8 cellular contexts compared by ENCODE assay signal in the genomic region with DNA sequence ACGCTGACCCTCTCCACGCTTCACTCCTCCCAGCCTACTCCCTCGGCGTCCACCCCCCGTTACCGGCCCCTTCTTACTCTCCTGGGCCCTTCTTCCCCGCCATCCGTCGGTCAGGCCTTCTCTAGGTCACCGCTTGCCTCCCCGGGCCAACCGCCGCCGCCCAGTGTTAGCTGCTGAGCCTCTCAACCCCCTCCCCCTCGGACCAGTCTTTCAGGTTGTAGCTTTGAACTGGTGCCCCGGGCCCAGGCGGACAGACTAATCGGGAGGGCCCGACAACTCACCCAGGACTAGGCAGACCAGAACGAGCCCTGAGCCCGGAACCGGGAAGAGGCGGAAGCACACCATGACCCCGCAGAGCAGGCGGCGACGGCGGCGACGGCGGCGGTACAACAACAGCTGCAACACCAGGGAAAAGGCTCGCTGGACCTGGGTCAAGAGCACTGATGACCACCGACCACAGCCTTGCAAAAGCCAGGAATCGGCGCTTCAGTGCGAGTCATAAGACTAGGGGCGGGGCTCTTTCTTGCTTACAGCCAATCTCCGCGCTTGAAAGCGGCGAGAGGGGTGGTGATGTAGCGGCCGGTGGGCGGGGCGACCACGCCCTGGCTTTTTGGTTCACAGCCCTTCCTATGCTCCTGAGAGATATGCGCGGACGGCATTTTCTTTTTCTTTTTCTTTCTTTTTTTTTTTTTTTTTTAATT. TPM values are rescaled to one million over a fixed set of nuclear protein-coding genes. Genes with fewer than 3 reads are reported as not detected.
DNase-seq lines count a peak whose midpoint lies in the region; ATAC-seq and TF ChIP-seq lines count a peak whose summit lies in the region.

LAMP2 (minus strand) TSS at position 472 of the 701 bp plus-strand sequence; CDS start at position 345, 127 bp downstream.

- ATAC-seq in GM18505 (IDR thresholded peaks at IDR 0.05; ENCODE audit: unreplicated experiment) = peak; percentile 94
- peak; percentile 89 for ATAC-seq in HG02970 (IDR thresholded peaks at IDR 0.05; ENCODE audit: low FRiP score, unreplicated experiment)
- ATAC-seq in left ventricle myocardium superior = peak; percentile 99
- ATAC-seq in psoas muscle = peak; percentile 95 to 98 (median 96)

- TF ChIP-seq CTCF in psoas muscle (IDR thresholded peaks at IDR 0.05) = no peak

- no peaks in the 10 kb centered on the region for H3K9me3 ChIP-seq in psoas muscle

- no peaks in the 10 kb centered on the region for H3K27me3 ChIP-seq in psoas muscle (ENCODE audit: insufficient read depth in 3 of 3, low read length in 2 of 3)

- peak; percentile 37 for DNase-seq in NCI-H187 treated with DMSO at 0.1 percent for 48 hours (lab: John Stamatoyannopoulos, UW)
- DNase-seq in T-helper 2 cell = peak; percentile 59 to 87 (median 66)
- peak; percentile 91 for DNase-seq in left ventricle myocardium superior
- peak; percentile 89 to 94 for DNase-seq in psoas muscle

- H3K4me3 ChIP-seq in psoas muscle = peak within 1 kb of the TSS; percentile 71
- peak within 1 kb of the TSS; percentile 71 for H3K4me3 ChIP-seq in urinary bladder (ENCODE audit: low read depth, low read length)

- peak; percentile 65 for TF ChIP-seq POLR2A in GM18505 (IDR thresholded peaks at IDR 0.05; ENCODE audit: borderline replicate concordance, extremely low read depth, insufficient read depth, insufficient read length)

- intact Hi-C loops in left ventricle myocardium superior (cut with micrococcal nuclease) (no loop called here), psoas muscle (cut with DNase I) (no loop called here)

- no peaks in the 10 kb centered on the region for H3K4me1 ChIP-seq in psoas muscle
- peaks cover 2% of the 10 kb centered on the region for H3K4me1 ChIP-seq in urinary bladder (ENCODE audit: insufficient read depth)

- WGBS in psoas muscle, 3 donors = 0 to 27% (median 1%) methylated on average over 25 to 50 of the region's 50 CpGs
- under 1% methylated on average over 50 of the region's 50 CpGs for WGBS in urinary bladder

- no peaks in the 10 kb centered on the region for H3K36me3 ChIP-seq in psoas muscle (ENCODE audit: insufficient read depth in 1 of 2, low read depth in 1 of 2)
- H3K36me3 ChIP-seq in urinary bladder (ENCODE audit: insufficient read depth) = no peaks in the 10 kb centered on the region

- H3K27ac ChIP-seq in angular gyrus (ENCODE audit: low read depth, low read length) (peak within 1 kb of the TSS; percentile 86), psoas muscle (peak within 1 kb of the TSS; percentile 88), urinary bladder (ENCODE audit: low read depth) (peak within 1 kb of the TSS; percentile 88)

RNA-seq across cellular contexts. Expression of gene LAMP2, which starts in this region (rescaled TPM):
- total RNA-seq in left ventricle myocardium superior (53.8 TPM), psoas muscle (100 to 1,000 TPM in 2 of 4 donors, 10 to 100 TPM in 2; 86.0 to 123 (median 98.2) TPM), urinary bladder (106 TPM)
- polyA plus RNA-seq in psoas muscle (10 to 100 TPM; 24.5 to 89.4 (median 39.1) TPM), urinary bladder (76.9 TPM)

Comparison
In these comparisons a context has a peak if more than half of its experiments do, and no peak if none do; other contexts are left out.
1. Peak in every context shown above with its lines: DNase-seq, ATAC-seq, H3K4me3 ChIP-seq and H3K27ac ChIP-seq.
2. DNase-seq: peak in every context shown above with its lines; median percentile 92 in psoas muscle; 91 in left ventricle myocardium superior; 66 in T-helper 2 cell; 37 in NCI-H187 treated with DMSO at 0.1 percent for 48 hours.